Comparison of ENCODE assay signal across 26 cellular contexts in the genomic region with DNA sequence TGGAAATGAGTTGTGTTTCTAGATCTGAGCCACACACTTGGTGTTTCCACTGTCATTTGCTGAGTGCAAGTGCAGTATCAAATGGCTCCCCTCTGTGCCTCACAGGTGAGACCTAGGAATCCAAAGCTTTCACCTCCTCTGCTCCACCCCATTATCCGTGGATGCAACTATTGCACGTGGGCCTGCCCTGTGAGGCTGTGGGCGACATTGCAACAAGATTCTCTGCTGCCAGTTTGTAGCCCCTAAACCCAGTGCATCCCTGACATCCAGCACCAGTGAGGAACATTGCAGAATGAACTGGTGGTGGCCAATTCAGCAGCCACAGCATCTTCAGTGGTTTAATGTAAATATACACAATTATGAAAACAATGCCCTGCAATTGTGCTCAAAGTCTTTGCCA.
"Had no signal": no experiment of that assay in that cellular context is flagged by ENCODE, and none has a peak within 500 bp of the region (broad histone marks: within the 10 kb centered on the region; RNA-seq: fewer than 3 reads in every experiment).

No MANE protein-coding gene starts in this region.

- H3K4me2 ChIP-seq: PC-9 had no signal

- H3K4me3 ChIP-seq: PC-9, SJCRH30, SK-N-MC had no signal

- H2AFZ ChIP-seq: PC-9 had no signal

- H3K36me3 Mint-ChIP-seq: T-cell had no signal

- H3K4me1 Mint-ChIP-seq: T-cell had no signal

- H3K4me1 ChIP-seq: SJCRH30 had no signal

- DNase-seq: MM.1S, MV-4-11, NCI-H1092, NCI-H1436 treated with DMSO at 0.1 percent for 48 hours, NCI-H1694 treated with DMSO at 0.1 percent for 48 hours, NCI-H187 treated with DMSO at 0.1 percent for 48 hours, NCI-H2029, NCI-H2081, NCI-H2171 treated with DMSO at 0.1 percent for 48 hours, NCI-H2227 treated with DMSO at 0.1 percent for 48 hours, NCI-H345, NCI-H446, NCI-H510A treated with DMSO at 0.1 percent for 48 hours, NCI-H524 treated with DMSO at 0.1 percent for 48 hours, NCI-H526 treated with DMSO at 0.1 percent for 48 hours, NCI-H774, PC-9, SHP77, SIG-M5, SJCRH30, T-cell had no signal

- H3K27me3 ChIP-seq: SJCRH30 had no signal

- H3K4me3 Mint-ChIP-seq: T-cell had no signal

- H3K36me3 ChIP-seq: SJCRH30 had no signal

- H3K27ac Mint-ChIP-seq: T-cell had no signal

- ATAC-seq: Panc1, Right ventricle myocardium inferior, SK-N-SH treated with all-trans-retinoic acid at 6 μM for 48 hours, T-cell had no signal

- H3K27ac ChIP-seq: PC-9, RWPE1, SJCRH30, SK-N-MC had no signal
